Comparison of ENCODE assay signal across 8 cellular contexts in genomic region chr7:100081535-100082102, GRCh38. TPM values are rescaled to one million over a fixed set of nuclear protein-coding genes. Genes with fewer than 3 reads are reported as not detected.
DNase-seq lines count a peak whose midpoint lies in the region; ATAC-seq and TF ChIP-seq lines count a peak whose summit lies in the region.

ZNF3 (minus strand) TSS chr7:100081723; CDS start chr7:100077357, 4,366 bp downstream.

- peak within 1 kb of the TSS; percentile 69 for H2AFZ ChIP-seq in PC-9

- POLR2A ChIA-PET in PC-9 (lab: Charles Lee; ENCODE audit: unreplicated experiment) = interaction anchor here (0.6 to 1.1 kb wide), 2 partner anchors 20 to 69 kb away, joined by 3 to 24 read pairs; partner anchors contain the start of gene AP4M1

- H3K4me1 ChIP-seq in PC-9 (replicated peaks; ENCODE audit: insufficient read depth) = peaks cover 16% of the 10 kb centered on the region

- BruUV-seq in PC-9 (replicated peaks; lab: Mats Ljungman, UMichigan) = no TSS peak

- H3K27ac ChIP-seq in PC-9 = peak within 1 kb of the TSS; percentile 79

- CTCF ChIA-PET in PC-9 (lab: Charles Lee) = interaction anchor here (1.1 kb wide), 1 partner anchor 51 kb away, joined by 7 read pairs; no protein-coding TSS in a partner anchor

- in situ Hi-C loops in KBM-7 (cut with MboI; ENCODE audit: low pct_unique_long_range_greater_than_20kb, low sequenced_read_pairs) = no loop called here

- H4K20me1 ChIP-seq in PC-9 (ENCODE audit: insufficient read depth) = peaks cover 8% of the 10 kb centered on the region; the same call in 1 of the 2 replicates

- no peaks in the 10 kb centered on the region for H3K9me2 ChIP-seq in PC-9 (ENCODE audit: insufficient read depth)

- peak; percentile 70 for ATAC-seq in GM21717 (IDR thresholded peaks at IDR 0.05; ENCODE audit: unreplicated experiment)

- H3K9me3 ChIP-seq in PC-9 (ENCODE audit: insufficient read depth, low read depth) = no peaks in the 10 kb centered on the region; the same call in 1 of the 2 replicates

- peak within 1 kb of the TSS; percentile 78 for H3K4me2 ChIP-seq in PC-9

- peak; percentile 97 for DNase-seq in DMS79 (lab: John Stamatoyannopoulos, UW)
- peak; percentile 100 for DNase-seq in KBM-7
- DNase-seq in PC-9 = peak; percentile 95 to 99
- peak; percentile 95 for DNase-seq in activated T-cell treated with anti-CD3 and anti-CD28 coated beads, Interleukin-2, amount 50 U/mL, for 1 hour
- DNase-seq in epithelial cell of proximal tubule (ENCODE audit: low read depth) = peak; percentile 88
- peak; percentile 98 for DNase-seq in mucosa of gallbladder (ENCODE audit: low spot score)
- DNase-seq in stimulated activated CD8-positive, alpha-beta memory T cell treated with anti-CD3 and anti-CD28 coated beads, Interleukin-4, amount 100 ng/mL, for 4 hours (ENCODE audit: low read depth in 2 of 2, low spot score in 1 of 2) = peak; percentile 93 to 96

- H3K27me3 ChIP-seq in PC-9 (ENCODE audit: insufficient read depth, low read depth) = no peaks in the 10 kb centered on the region

- H3K4me3 ChIP-seq in PC-9 (peak within 1 kb of the TSS; percentile 93), epithelial cell of proximal tubule (ENCODE audit: low read depth, low read length) (peak within 1 kb of the TSS; percentile 96)

- peaks cover 34% of the 10 kb centered on the region for H3K36me3 ChIP-seq in PC-9 (ENCODE audit: low read depth)

- TF ChIP-seq CTCF in PC-9 (conservative IDR thresholded peaks at IDR 0.05) (peak; percentile 92), epithelial cell of proximal tubule (conservative IDR thresholded peaks at IDR 0.05; ENCODE audit: low read depth, low read length) (peak; percentile 84)

- peaks cover 50% of the 10 kb centered on the region for H3K79me2 ChIP-seq in PC-9 (ENCODE audit: low read depth)

- peaks cover 17% of the 10 kb centered on the region for H3F3A ChIP-seq in PC-9 (ENCODE audit: insufficient read depth, low read depth)

- intact Hi-C loops in PC-9 (cut with micrococcal nuclease; ENCODE audit: unreplicated experiment) = loop anchor here (1.0 to 5.0 kb wide), 8 partner anchors 20 to 709 kb away; partner anchors contain the start of genes AP4M1, ARPC1B, MCM7 and MEPCE

RNA-seq across cellular contexts. Expression of gene ZNF3, which starts in this region (rescaled TPM):
- total RNA-seq in PC-9 (2021) (35.2 and 39.0 TPM in 2 replicates), epithelial cell of proximal tubule (16.6 and 20.3 TPM in 2 replicates), mucosa of gallbladder (30.4 TPM)

Comparison
In these comparisons a context has a peak if more than half of its experiments do, and no peak if none do; other contexts are left out.
1. Peak in every context shown above with its lines: DNase-seq, ATAC-seq, H3K4me3 ChIP-seq and H3K27ac ChIP-seq.